In the genomic region with DNA sequence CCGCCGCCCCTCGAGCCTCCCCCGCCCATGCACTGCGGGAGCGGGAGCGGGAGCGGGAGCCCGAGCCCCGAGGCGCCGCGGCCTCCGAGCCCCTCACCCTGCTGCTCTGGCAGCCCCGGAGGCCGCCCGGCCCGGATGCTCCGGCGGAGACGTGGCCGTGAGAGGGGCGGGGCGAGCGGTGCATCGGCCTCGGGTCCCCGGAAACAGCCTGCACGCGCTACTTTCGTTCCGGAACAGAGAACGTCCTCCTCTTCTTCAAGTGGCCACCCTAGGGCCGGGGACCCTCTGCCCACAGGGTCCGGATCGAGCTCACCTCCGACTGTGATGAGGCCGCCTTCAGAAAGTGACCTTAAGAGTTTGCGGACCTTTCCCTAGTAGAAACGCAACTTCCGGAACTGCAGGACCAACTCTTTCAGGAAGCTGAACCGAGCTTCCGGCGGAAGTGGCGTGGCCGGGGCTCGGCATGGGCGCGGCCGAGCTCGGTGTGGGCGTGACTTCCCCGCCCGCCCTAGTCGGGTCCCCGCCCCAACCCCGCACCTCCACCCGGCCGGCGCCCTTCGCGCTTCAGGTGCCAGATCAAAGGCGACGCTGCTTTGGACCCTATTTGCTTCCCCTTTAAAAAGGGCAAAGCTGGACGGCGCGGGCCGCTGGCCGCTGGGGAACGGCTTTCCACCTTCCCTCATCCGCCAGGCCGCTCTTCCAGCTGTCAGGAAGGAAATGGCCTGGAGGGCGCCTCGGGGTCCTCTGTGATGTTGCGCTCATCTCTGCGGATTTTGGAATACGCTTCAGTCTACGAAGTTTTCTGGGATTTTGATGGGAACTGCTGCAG, we compare ENCODE assay signal across 1 cellular context.
TF ChIP-seq lines count a peak whose summit lies in the region.

A gene with protein sequence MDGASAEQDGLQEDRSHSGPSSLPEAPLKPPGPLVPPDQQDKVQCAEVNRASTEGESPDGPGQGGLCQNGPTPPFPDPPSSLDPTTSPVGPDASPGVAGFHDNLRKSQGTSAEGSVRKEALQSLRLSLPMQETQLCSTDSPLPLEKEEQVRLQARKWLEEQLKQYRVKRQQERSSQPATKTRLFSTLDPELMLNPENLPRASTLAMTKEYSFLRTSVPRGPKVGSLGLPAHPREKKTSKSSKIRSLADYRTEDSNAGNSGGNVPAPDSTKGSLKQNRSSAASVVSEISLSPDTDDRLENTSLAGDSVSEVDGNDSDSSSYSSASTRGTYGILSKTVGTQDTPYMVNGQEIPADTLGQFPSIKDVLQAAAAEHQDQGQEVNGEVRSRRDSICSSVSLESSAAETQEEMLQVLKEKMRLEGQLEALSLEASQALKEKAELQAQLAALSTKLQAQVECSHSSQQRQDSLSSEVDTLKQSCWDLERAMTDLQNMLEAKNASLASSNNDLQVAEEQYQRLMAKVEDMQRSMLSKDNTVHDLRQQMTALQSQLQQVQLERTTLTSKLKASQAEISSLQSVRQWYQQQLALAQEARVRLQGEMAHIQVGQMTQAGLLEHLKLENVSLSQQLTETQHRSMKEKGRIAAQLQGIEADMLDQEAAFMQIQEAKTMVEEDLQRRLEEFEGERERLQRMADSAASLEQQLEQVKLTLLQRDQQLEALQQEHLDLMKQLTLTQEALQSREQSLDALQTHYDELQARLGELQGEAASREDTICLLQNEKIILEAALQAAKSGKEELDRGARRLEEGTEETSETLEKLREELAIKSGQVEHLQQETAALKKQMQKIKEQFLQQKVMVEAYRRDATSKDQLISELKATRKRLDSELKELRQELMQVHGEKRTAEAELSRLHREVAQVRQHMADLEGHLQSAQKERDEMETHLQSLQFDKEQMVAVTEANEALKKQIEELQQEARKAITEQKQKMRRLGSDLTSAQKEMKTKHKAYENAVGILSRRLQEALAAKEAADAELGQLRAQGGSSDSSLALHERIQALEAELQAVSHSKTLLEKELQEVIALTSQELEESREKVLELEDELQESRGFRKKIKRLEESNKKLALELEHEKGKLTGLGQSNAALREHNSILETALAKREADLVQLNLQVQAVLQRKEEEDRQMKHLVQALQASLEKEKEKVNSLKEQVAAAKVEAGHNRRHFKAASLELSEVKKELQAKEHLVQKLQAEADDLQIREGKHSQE (N-terminal part only) (minus strand): TSS at position 164 of the 829 bp plus-strand sequence. CDS start 6,741 bp downstream, outside the sequence.

TF ChIP-seq in H1, 55 proteins besides CTCF, POLR2A, EP300 and RAD21:
- TF ChIP-seq RBBP5 (IDR thresholded peaks at IDR 0.05; ENCODE audit: borderline replicate concordance, low read depth, low read length) (peak; percentile 41; the same call in 1 of the 2 replicates), POLR2AphosphoS5 (IDR thresholded peaks at IDR 0.05; ENCODE audit: low read depth, low read length) (peak; percentile 42; the same call in 1 of the 2 replicates), PHF8 (conservative IDR thresholded peaks at IDR 0.05; ENCODE audit: low read depth, low read length) (peak; percentile 76), SUZ12 (IDR thresholded peaks at IDR 0.05; ENCODE audit: low read length) (no peak), HDAC2 (IDR thresholded peaks at IDR 0.05; ENCODE audit: borderline replicate concordance in 1 of 2, low read depth in 2 of 2, low read length in 2 of 2) (0 out of 4 replicates have a peak, but pooled peaks of 1 of the 2 experiments have one; percentile 17), TBP (IDR thresholded peaks at IDR 0.05; ENCODE audit: low read depth, low read length) (peak; percentile 74; the same call in 1 of the 2 replicates), RXRA (IDR thresholded peaks at IDR 0.05; ENCODE audit: insufficient read depth, low read depth, low read length) (no peak), NRF1 (IDR thresholded peaks at IDR 0.05; ENCODE audit: low read depth, low read length) (no peak), CHD1 (IDR thresholded peaks at IDR 0.05; ENCODE audit: low read depth, low read length) (no peak), GABPA (IDR thresholded peaks at IDR 0.05; ENCODE audit: borderline replicate concordance, insufficient read depth, low read length) (peak; percentile 93), FOSL1 (IDR thresholded peaks at IDR 0.05; ENCODE audit: insufficient read depth, low read depth, low read length) (no peak), BCL11A (IDR thresholded peaks at IDR 0.05; ENCODE audit: low read depth in 2 of 2, low read length in 2 of 2) (no peak), KDM5A (IDR thresholded peaks at IDR 0.05; ENCODE audit: low read length) (peak; percentile 88), TEAD4 (IDR thresholded peaks at IDR 0.05; ENCODE audit: low read depth, low read length) (0 out of 2 replicates have a peak, but pooled peaks have one; percentile 7), RFX5 (IDR thresholded peaks at IDR 0.05; ENCODE audit: borderline replicate concordance, low read depth, low read length) (no peak), SRF (IDR thresholded peaks at IDR 0.05; ENCODE audit: low read depth, low read length) (no peak), EZH2 (IDR thresholded peaks at IDR 0.05; ENCODE audit: low read depth, low read length, severe bottlenecking) (no peak), BACH1 (IDR thresholded peaks at IDR 0.05; ENCODE audit: low read length) (no peak), NANOG (IDR thresholded peaks at IDR 0.05; ENCODE audit: insufficient read depth, low read depth, low read length, poor library complexity, severe bottlenecking) (no peak), HDAC6 (IDR thresholded peaks at IDR 0.05; ENCODE audit: low read depth, low read length) (no peak), ZNF274 (IDR thresholded peaks at IDR 0.05; ENCODE audit: borderline replicate concordance, extremely low read depth, low read length) (no peak), JUN (IDR thresholded peaks at IDR 0.05; ENCODE audit: low read depth, low read length) (no peak), SP4 (IDR thresholded peaks at IDR 0.05; ENCODE audit: low read length) (peak; percentile 89), TCF12 (IDR thresholded peaks at IDR 0.05; ENCODE audit: low read depth, low read length) (no peak), ASH2L (IDR thresholded peaks at IDR 0.05; ENCODE audit: low read length) (peak; percentile 84), YY1 (IDR thresholded peaks at IDR 0.05; ENCODE audit: low read depth, low read length) (no peak), SP1 (IDR thresholded peaks at IDR 0.05; ENCODE audit: low read depth, low read length) (no peak), TAF1 (IDR thresholded peaks at IDR 0.05; ENCODE audit: low read depth, low read length) (peak; percentile 61; the same call in 1 of the 2 replicates), KDM1A (IDR thresholded peaks at IDR 0.05; ENCODE audit: borderline replicate concordance, low read length) (no peak), KDM4A (IDR thresholded peaks at IDR 0.05; ENCODE audit: low read depth, low read length, severe bottlenecking) (peak; percentile 99), SIN3A (conservative IDR thresholded peaks at IDR 0.05 in 1 of 2, IDR thresholded peaks at IDR 0.05 in 1 of 2; ENCODE audit: low read depth in 1 of 2, low read length in 2 of 2) (peak; percentile 82 to 91; a peak in 3 of 4 replicates), TAF7 (optimal IDR thresholded peaks at IDR 0.05; ENCODE audit: borderline replicate concordance, low read depth, low read length) (peak; percentile 44), SIX5 (IDR thresholded peaks at IDR 0.05; ENCODE audit: low read depth, low read length) (peak; percentile 19; the same call in 1 of the 2 replicates), EGR1 (IDR thresholded peaks at IDR 0.05; ENCODE audit: borderline replicate concordance, low read depth, low read length) (no peak), CREB1 (IDR thresholded peaks at IDR 0.05) (peak; percentile 74; the same call in 1 of the 2 replicates), BRCA1 (IDR thresholded peaks at IDR 0.05; ENCODE audit: low read depth, low read length) (no peak), POU5F1 (IDR thresholded peaks at IDR 0.05; ENCODE audit: low read depth, low read length) (no peak), RNF2 (IDR thresholded peaks at IDR 0.05; ENCODE audit: borderline replicate concordance, low read depth, low read length, missing control alignments, poor library complexity, severe bottlenecking) (no peak)
- TF ChIP-seq, protein P1, sequence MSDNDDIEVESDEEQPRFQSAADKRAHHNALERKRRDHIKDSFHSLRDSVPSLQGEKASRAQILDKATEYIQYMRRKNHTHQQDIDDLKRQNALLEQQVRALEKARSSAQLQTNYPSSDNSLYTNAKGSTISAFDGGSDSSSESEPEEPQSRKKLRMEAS (IDR thresholded peaks at IDR 0.05), result no peak
- TF ChIP-seq, protein P2, sequence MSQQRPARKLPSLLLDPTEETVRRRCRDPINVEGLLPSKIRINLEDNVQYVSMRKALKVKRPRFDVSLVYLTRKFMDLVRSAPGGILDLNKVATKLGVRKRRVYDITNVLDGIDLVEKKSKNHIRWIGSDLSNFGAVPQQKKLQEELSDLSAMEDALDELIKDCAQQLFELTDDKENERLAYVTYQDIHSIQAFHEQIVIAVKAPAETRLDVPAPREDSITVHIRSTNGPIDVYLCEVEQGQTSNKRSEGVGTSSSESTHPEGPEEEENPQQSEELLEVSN (IDR thresholded peaks at IDR 0.05), result peak; percentile 28; the same call in 1 of the 2 replicates
- TF ChIP-seq, protein P3, sequence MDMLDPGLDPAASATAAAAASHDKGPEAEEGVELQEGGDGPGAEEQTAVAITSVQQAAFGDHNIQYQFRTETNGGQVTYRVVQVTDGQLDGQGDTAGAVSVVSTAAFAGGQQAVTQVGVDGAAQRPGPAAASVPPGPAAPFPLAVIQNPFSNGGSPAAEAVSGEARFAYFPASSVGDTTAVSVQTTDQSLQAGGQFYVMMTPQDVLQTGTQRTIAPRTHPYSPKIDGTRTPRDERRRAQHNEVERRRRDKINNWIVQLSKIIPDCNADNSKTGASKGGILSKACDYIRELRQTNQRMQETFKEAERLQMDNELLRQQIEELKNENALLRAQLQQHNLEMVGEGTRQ (IDR thresholded peaks at IDR 0.05; ENCODE audit: low read length), result no peak
